ENCODE assay signal across 10 cellular contexts in genomic region chr10:103273026-103273425, GRCh38. TPM values are rescaled to one million over a fixed set of nuclear protein-coding genes. Genes with fewer than 3 reads are reported as not detected.
A peak's percentile ranks its signal among the peaks of the same experiment; 100 is the strongest.
DNase-seq lines count a peak whose midpoint lies in the region; ATAC-seq and TF ChIP-seq lines count a peak whose summit lies in the region.
"Had no signal": no experiment of that assay in that cellular context is flagged by ENCODE, and none has a peak within 500 bp of the region (broad histone marks: within the 10 kb centered on the region; RNA-seq: fewer than 3 reads in every experiment).

No MANE protein-coding gene starts in this region.

- H2AFZ ChIP-seq in fibroblast of lung (ENCODE audit: low read length), result no peak overlapping the region

- H3K36me3 ChIP-seq in fibroblast of lung (ENCODE audit: control insufficient read depth, insufficient read depth, low read length) (no peaks in the 10 kb centered on the region), uterus (no peaks in the 10 kb centered on the region)

- H3K4me3 Mint-ChIP-seq in activated T-helper 17 cell treated with anti-CD3 and anti-CD28 coated beads, Interleukin-2, amount 50 U/mL, for 72 hours, result no peak overlapping the region
- H3K4me3 Mint-ChIP-seq: memory B cell had no signal

- no peak for TF ChIP-seq POLR2A in uterus (IDR thresholded peaks at IDR 0.05)

- peaks cover 12% of the 10 kb centered on the region for H3K4me1 ChIP-seq in fibroblast of lung (ENCODE audit: control insufficient read depth, extremely low read depth, insufficient read depth, low read length)
- H3K4me1 ChIP-seq in uterus, result no peaks in the 10 kb centered on the region

- intact Hi-C loops in sciatic nerve (cut with DNase I) (no loop called here), uterus (cut with DNase I; ENCODE audit: low total_unique reads) (no loop called here)

- DNase-seq in GOT3 (lab: John Stamatoyannopoulos, UW) (peak; percentile 80), RWPE1 (ENCODE audit: low spot score) (peak; percentile 95), fibroblast of lung (ENCODE audit: low read depth in 2 of 2) (peak; percentile 91 to 98), sciatic nerve (ENCODE audit: low spot score) (no peak), NCI-H1092 treated with DMSO at 0.1 percent for 48 hours (lab: John Stamatoyannopoulos, UW) (no peak), retina (no peak), uterus (no peak)
- DNase-seq: NCI-H1436 had no signal

- no peaks in the 10 kb centered on the region for H3K9me3 Mint-ChIP-seq in activated T-helper 17 cell treated with anti-CD3 and anti-CD28 coated beads, Interleukin-2, amount 50 U/mL, for 72 hours
- H3K9me3 Mint-ChIP-seq: memory B cell had no signal

- H3K27me3 Mint-ChIP-seq in activated T-helper 17 cell treated with anti-CD3 and anti-CD28 coated beads, Interleukin-2, amount 50 U/mL, for 72 hours, result peaks cover 23% of the 10 kb centered on the region

- CTCF ChIA-PET in RWPE1 (lab: Yijun Ruan, JAX), result interaction anchor here (0.7 kb wide), 1 partner anchor 526 kb away, joined by 3 read pairs; no protein-coding TSS in a partner anchor

- POLR2A ChIA-PET in RWPE1 (lab: Yijun Ruan, JAX; ENCODE audit: low non-redundant PET), result no interaction called here

- H3K4me2 ChIP-seq in fibroblast of lung (ENCODE audit: extremely low read depth, insufficient read depth, low read length), result no peak overlapping the region

- H3K9me3 ChIP-seq in fibroblast of lung (ENCODE audit: control insufficient read depth, insufficient read depth, low read depth, low read length) (no peaks in the 10 kb centered on the region), uterus (no peaks in the 10 kb centered on the region)

- peak overlapping the region; percentile 73 for H3K27ac ChIP-seq in RWPE1
- no peak overlapping the region for H3K27ac ChIP-seq in fibroblast of lung (ENCODE audit: insufficient read depth, low read length)
- H3K27ac ChIP-seq in uterus, result no peak overlapping the region

- no peaks in the 10 kb centered on the region for H3K36me3 Mint-ChIP-seq in activated T-helper 17 cell treated with anti-CD3 and anti-CD28 coated beads, Interleukin-2, amount 50 U/mL, for 72 hours (ENCODE audit: low read depth)
- H3K36me3 Mint-ChIP-seq: memory B cell had no signal

- no peaks in the 10 kb centered on the region for H3K79me2 ChIP-seq in fibroblast of lung (ENCODE audit: control insufficient read depth, insufficient read depth, low read length)

- no peak overlapping the region for H3K9ac ChIP-seq in fibroblast of lung (ENCODE audit: insufficient read depth, low read length)

- no peaks in the 10 kb centered on the region for H4K20me1 ChIP-seq in fibroblast of lung (ENCODE audit: control insufficient read depth, extremely low read depth, insufficient read depth, low read length)

- H3K4me3 ChIP-seq in fibroblast of lung (replicated peaks in 1 of 4; ENCODE audit: control extremely low read depth in 1 of 4, insufficient read depth in 1 of 4, low read depth in 3 of 4, low read length in 4 of 4), result no peak overlapping the region
- H3K4me3 ChIP-seq in uterus, result no peak overlapping the region

- no peak overlapping the region for H3K27ac Mint-ChIP-seq in activated T-helper 17 cell treated with anti-CD3 and anti-CD28 coated beads, Interleukin-2, amount 50 U/mL, for 72 hours
- H3K27ac Mint-ChIP-seq: memory B cell had no signal

- H3K4me1 Mint-ChIP-seq in activated T-helper 17 cell treated with anti-CD3 and anti-CD28 coated beads, Interleukin-2, amount 50 U/mL, for 72 hours, result no peaks in the 10 kb centered on the region

- peaks cover 17% of the 10 kb centered on the region for H3K27me3 ChIP-seq in fibroblast of lung (ENCODE audit: control insufficient read depth, insufficient read depth, low read length)
- H3K27me3 ChIP-seq in uterus, result peaks cover 4 to 13% of the 10 kb centered on the region in 2 donors

- TF ChIP-seq CTCF in RWPE1 (conservative IDR thresholded peaks at IDR 0.05; ENCODE audit: low read depth), result no peak
- TF ChIP-seq CTCF in fibroblast of lung (conservative IDR thresholded peaks at IDR 0.05 in 1 of 2, IDR thresholded peaks at IDR 0.05 in 1 of 2; ENCODE audit: low read depth in 1 of 2, low read length in 2 of 2), result no peak
- no peak for TF ChIP-seq CTCF in uterus (IDR thresholded peaks at IDR 0.05)

- peak; percentile 22 for ATAC-seq in sciatic nerve
- ATAC-seq in activated T-helper 17 cell treated with anti-CD3 and anti-CD28 coated beads, Interleukin-2, amount 50 U/mL, for 72 hours (replicated peaks), result no peak

RNA-seq across cellular contexts. Expression of gene INA, which starts 3.9 kb away (rescaled TPM):
- under 0.01 and 0.50 TPM in 2 replicates for total RNA-seq in fibroblast of lung
- polyA plus RNA-seq in fibroblast of lung, result 3.5 and 8.2 TPM in 2 replicates
- polyA plus RNA-seq in fibroblast of lung (2012), result 2.9 and 5.4 TPM in 2 replicates
- polyA minus RNA-seq in fibroblast of lung (ENCODE audit: low replicate concordance), result 3.2 and 5.1 TPM in 2 replicates
- not detected for total RNA-seq in sciatic nerve
- total RNA-seq in uterus, result under 1 TPM in 1 of 4 donors, not detected in 3; 0.55 TPM
- under 1 TPM; 0.13 to 0.65 TPM for total RNA-seq in activated T-helper 17 cell treated with anti-CD3 and anti-CD28 coated beads, Interleukin-2, amount 50 U/mL, for 72 hours

RNA-seq across cellular contexts. Expression of gene RPEL1, which starts 27.3 kb away (rescaled TPM):
- total RNA-seq in fibroblast of lung (0.17 and 0.26 TPM in 2 replicates), sciatic nerve (not detected), uterus (under 1 TPM in 2 of 4 donors, not detected in 2; 0.26 to 0.35 TPM)
- polyA plus RNA-seq in fibroblast of lung, result 0.09 and 0.18 TPM in 2 replicates
- polyA plus RNA-seq in fibroblast of lung (2012), result 0.07 TPM in 1 of 2 replicates, not detected in the other
- polyA minus RNA-seq in fibroblast of lung (ENCODE audit: low replicate concordance), result 0.12 TPM in 1 of 2 replicates, not detected in the other
- total RNA-seq in activated T-helper 17 cell treated with anti-CD3 and anti-CD28 coated beads, Interleukin-2, amount 50 U/mL, for 72 hours, result not detected

Comparison
In these comparisons a context has a peak if more than half of its experiments do, and no peak if none do; other contexts are left out.
1. DNase-seq: peak in GOT3 (single experiment), RWPE1 (single experiment) and fibroblast of lung (2 of 2); none in sciatic nerve (single experiment), NCI-H1092 treated with DMSO at 0.1 percent for 48 hours (single experiment), retina (single experiment) and uterus (0 of 2).